ENCODE assay signal across 1 cellular context in the genomic region with DNA sequence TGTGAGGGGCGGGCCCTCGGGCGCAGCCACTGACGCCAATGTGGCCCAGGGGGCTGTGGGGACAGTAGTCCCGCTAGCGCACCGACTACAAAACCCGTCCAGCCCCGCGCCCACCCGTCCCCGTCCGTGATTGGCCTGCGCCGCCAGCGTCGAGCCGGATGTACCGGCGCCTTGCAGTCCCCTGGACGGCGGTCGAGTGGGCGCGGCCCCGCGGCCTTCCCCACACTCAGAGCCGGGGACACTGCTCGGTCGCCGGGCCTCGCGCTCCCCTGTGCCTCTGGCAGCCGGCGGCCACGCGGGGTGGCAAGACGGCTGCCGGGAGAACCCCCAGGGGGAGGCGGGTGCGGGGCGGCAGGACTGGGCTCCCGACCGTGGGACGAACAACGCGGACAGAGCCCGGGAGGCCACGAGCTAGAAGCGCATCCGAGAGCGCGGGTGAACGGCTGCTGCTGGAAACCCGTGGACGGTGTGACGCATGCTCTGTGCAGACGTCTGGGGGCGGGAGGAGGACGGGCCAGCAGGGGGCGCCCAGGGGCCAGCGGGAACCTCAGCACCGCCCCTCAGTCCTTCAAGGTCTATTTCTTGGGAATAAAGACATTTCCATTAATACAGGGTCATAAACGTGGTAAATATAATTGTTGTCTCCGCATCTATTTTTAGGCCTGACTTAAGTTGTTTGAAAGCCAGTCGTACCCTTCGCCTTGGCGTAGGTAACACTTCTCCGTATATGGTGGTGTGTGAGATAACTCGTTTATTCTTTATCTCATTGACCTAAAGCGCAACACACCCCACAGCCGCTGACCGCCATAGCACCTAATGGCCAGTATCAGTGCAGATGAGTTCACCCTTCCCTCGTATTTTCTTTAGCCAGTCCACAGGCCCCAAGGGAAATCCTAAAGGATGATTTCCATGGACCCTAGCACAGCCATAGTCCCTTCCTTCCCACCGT.
TF ChIP-seq lines count a peak whose summit lies in the region.

No MANE protein-coding gene starts in this region.

TF ChIP-seq in HEK293, 187 proteins besides CTCF, POLR2A, EP300 and RAD21 (continued from another document):
- TF ChIP-seq, protein P1, sequence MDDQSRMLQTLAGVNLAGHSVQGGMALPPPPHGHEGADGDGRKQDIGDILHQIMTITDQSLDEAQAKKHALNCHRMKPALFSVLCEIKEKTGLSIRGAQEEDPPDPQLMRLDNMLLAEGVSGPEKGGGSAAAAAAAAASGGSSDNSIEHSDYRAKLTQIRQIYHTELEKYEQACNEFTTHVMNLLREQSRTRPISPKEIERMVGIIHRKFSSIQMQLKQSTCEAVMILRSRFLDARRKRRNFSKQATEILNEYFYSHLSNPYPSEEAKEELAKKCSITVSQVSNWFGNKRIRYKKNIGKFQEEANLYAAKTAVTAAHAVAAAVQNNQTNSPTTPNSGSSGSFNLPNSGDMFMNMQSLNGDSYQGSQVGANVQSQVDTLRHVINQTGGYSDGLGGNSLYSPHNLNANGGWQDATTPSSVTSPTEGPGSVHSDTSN (CRISPR knock-in tag; IDR thresholded peaks at IDR 0.05): no peak
- TF ChIP-seq, protein P2, sequence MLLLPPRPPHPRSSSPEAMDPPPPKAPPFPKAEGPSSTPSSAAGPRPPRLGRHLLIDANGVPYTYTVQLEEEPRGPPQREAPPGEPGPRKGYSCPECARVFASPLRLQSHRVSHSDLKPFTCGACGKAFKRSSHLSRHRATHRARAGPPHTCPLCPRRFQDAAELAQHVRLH (tag by site-specific recombination; IDR thresholded peaks at IDR 0.05): no peak
- TF ChIP-seq ZNF174 (tag by site-specific recombination; IDR thresholded peaks at IDR 0.05): no peak
- TF ChIP-seq ZNF639 (tag by site-specific recombination; IDR thresholded peaks at IDR 0.05): no peak
- TF ChIP-seq ZNF530 (tag by site-specific recombination; IDR thresholded peaks at IDR 0.05; ENCODE audit: low read depth): no peak
- peak; percentile 27; the same call in 1 of the 2 replicates for TF ChIP-seq ZFP69B (tag by site-specific recombination; IDR thresholded peaks at IDR 0.05)
- TF ChIP-seq ZNF677 (tag by site-specific recombination; IDR thresholded peaks at IDR 0.05): no peak
- peak; percentile 84; the same call in 1 of the 2 replicates for TF ChIP-seq KLF8 (tag by site-specific recombination; IDR thresholded peaks at IDR 0.05)
- TF ChIP-seq KLF7 (tag by site-specific recombination; IDR thresholded peaks at IDR 0.05; ENCODE audit: borderline replicate concordance): peak; percentile 71; the same call in 1 of the 2 replicates
- TF ChIP-seq ZNF335 (tag by site-specific recombination; conservative IDR thresholded peaks at IDR 0.05): peak; percentile 77
- no peak for TF ChIP-seq ZNF596 (tag by site-specific recombination; IDR thresholded peaks at IDR 0.05)
- TF ChIP-seq, protein P3, sequence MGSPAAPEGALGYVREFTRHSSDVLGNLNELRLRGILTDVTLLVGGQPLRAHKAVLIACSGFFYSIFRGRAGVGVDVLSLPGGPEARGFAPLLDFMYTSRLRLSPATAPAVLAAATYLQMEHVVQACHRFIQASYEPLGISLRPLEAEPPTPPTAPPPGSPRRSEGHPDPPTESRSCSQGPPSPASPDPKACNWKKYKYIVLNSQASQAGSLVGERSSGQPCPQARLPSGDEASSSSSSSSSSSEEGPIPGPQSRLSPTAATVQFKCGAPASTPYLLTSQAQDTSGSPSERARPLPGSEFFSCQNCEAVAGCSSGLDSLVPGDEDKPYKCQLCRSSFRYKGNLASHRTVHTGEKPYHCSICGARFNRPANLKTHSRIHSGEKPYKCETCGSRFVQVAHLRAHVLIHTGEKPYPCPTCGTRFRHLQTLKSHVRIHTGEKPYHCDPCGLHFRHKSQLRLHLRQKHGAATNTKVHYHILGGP (tag by site-specific recombination; IDR thresholded peaks at IDR 0.05): no peak
- no peak for TF ChIP-seq ZNF510 (tag by site-specific recombination; IDR thresholded peaks at IDR 0.05; ENCODE audit: insufficient replicate concordance)
- no peak for TF ChIP-seq ZNF600 (tag by site-specific recombination; IDR thresholded peaks at IDR 0.05)
- no peak for TF ChIP-seq ZNF155 (tag by site-specific recombination; IDR thresholded peaks at IDR 0.05)
- TF ChIP-seq ZSCAN4 (tag by site-specific recombination; IDR thresholded peaks at IDR 0.05): no peak
- TF ChIP-seq ZNF629 (tag by site-specific recombination; IDR thresholded peaks at IDR 0.05): peak; percentile 62
- TF ChIP-seq, protein P4, sequence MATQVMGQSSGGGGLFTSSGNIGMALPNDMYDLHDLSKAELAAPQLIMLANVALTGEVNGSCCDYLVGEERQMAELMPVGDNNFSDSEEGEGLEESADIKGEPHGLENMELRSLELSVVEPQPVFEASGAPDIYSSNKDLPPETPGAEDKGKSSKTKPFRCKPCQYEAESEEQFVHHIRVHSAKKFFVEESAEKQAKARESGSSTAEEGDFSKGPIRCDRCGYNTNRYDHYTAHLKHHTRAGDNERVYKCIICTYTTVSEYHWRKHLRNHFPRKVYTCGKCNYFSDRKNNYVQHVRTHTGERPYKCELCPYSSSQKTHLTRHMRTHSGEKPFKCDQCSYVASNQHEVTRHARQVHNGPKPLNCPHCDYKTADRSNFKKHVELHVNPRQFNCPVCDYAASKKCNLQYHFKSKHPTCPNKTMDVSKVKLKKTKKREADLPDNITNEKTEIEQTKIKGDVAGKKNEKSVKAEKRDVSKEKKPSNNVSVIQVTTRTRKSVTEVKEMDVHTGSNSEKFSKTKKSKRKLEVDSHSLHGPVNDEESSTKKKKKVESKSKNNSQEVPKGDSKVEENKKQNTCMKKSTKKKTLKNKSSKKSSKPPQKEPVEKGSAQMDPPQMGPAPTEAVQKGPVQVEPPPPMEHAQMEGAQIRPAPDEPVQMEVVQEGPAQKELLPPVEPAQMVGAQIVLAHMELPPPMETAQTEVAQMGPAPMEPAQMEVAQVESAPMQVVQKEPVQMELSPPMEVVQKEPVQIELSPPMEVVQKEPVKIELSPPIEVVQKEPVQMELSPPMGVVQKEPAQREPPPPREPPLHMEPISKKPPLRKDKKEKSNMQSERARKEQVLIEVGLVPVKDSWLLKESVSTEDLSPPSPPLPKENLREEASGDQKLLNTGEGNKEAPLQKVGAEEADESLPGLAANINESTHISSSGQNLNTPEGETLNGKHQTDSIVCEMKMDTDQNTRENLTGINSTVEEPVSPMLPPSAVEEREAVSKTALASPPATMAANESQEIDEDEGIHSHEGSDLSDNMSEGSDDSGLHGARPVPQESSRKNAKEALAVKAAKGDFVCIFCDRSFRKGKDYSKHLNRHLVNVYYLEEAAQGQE (tag by site-specific recombination; IDR thresholded peaks at IDR 0.05): peak; percentile 54
- no peak for TF ChIP-seq ZNF670 (tag by site-specific recombination; IDR thresholded peaks at IDR 0.05; ENCODE audit: low read depth)
- TF ChIP-seq ZNF837 (tag by site-specific recombination; IDR thresholded peaks at IDR 0.05): no peak
- no peak for TF ChIP-seq REPIN1 (tag by site-specific recombination; IDR thresholded peaks at IDR 0.05; ENCODE audit: low read depth)
- no peak for TF ChIP-seq ZNF184 (tag by site-specific recombination; IDR thresholded peaks at IDR 0.05)
